8 cellular contexts compared by ENCODE assay signal in genomic region chr3:16849795-16850194, GRCh38. TPM values are rescaled to one million over a fixed set of nuclear protein-coding genes. Genes with fewer than 3 reads are reported as not detected.
DNase-seq lines count a peak whose midpoint lies in the region; TF ChIP-seq lines count a peak whose summit lies in the region.

No MANE protein-coding gene starts in this region.

- TF ChIP-seq CTCF in brain microvascular endothelial cell (IDR thresholded peaks at IDR 0.05; ENCODE audit: low read depth, low read length, missing control alignments) (no peak), tibial nerve (IDR thresholded peaks at IDR 0.05) (no peak), testis (IDR thresholded peaks at IDR 0.05) (no peak)

- intact Hi-C loops in testis (cut with DNase I; ENCODE audit: low total_unique reads): no loop called here

- H3K36me3 ChIP-seq in brain microvascular endothelial cell (replicated peaks): no peaks in the 10 kb centered on the region
- H3K36me3 ChIP-seq in tibial nerve: no peaks in the 10 kb centered on the region
- H3K36me3 ChIP-seq in testis (ENCODE audit: low read depth, missing control alignments): no peaks in the 10 kb centered on the region

- TF ChIP-seq EP300 in tibial nerve (IDR thresholded peaks at IDR 0.05): peak in 1 of 2 donors; percentile 11

- no peak overlapping the region for H3K27ac ChIP-seq in brain microvascular endothelial cell
- H3K27ac ChIP-seq in tibial nerve: peak overlapping the region in 2 of 4 donors; percentile 16 to 54
- peak overlapping the region in 1 of 2 donors; percentile 17 for H3K27ac ChIP-seq in testis

- H3K27me3 ChIP-seq in brain microvascular endothelial cell (replicated peaks) (no peaks in the 10 kb centered on the region), tibial nerve (no peaks in the 10 kb centered on the region), testis (no peaks in the 10 kb centered on the region)

- WGBS in tibial nerve, 2 donors: 11 to 14% methylated on average over 3 of the region's 3 CpGs
- WGBS in testis, 2 donors: 42 to 46% methylated on average over 3 of the region's 3 CpGs

- H3K4me1 ChIP-seq in tibial nerve (no peaks in the 10 kb centered on the region), testis (no peaks in the 10 kb centered on the region)

- in situ Hi-C loops in brain microvascular endothelial cell (cut with HindIII; ENCODE audit: low pct_ligation_motif_present, low sequenced_read_pairs): no loop called here

- no peak overlapping the region for H3K4me3 ChIP-seq in brain microvascular endothelial cell (ENCODE audit: low read depth, low read length)
- no peak overlapping the region for H3K4me3 ChIP-seq in tibial nerve
- no peak overlapping the region for H3K4me3 ChIP-seq in testis

- no peak for TF ChIP-seq POLR2A in tibial nerve (IDR thresholded peaks at IDR 0.05)
- no peak for TF ChIP-seq POLR2A in testis (IDR thresholded peaks at IDR 0.05)

- DNase-seq in CD1c-positive myeloid dendritic cell (ENCODE audit: extremely low spot score) (peak; percentile 29), HS-27A (ENCODE audit: low read depth) (peak; percentile 41), brain microvascular endothelial cell (peak; percentile 62), midbrain (lab: John Stamatoyannopoulos, UW) (peak; percentile 9), occipital lobe (lab: John Stamatoyannopoulos, UW) (no peak), tibial nerve (ENCODE audit: low spot score in 2 of 2) (no peak), testis (no peak), NCI-H1417 treated with DMSO at 0.1 percent for 48 hours (lab: John Stamatoyannopoulos, UW) (no peak)

- H3K9me3 ChIP-seq in tibial nerve: no peaks in the 10 kb centered on the region
- no peaks in the 10 kb centered on the region for H3K9me3 ChIP-seq in testis

RNA-seq across cellular contexts. Expression of gene PLCL2, which starts 35.0 kb away (rescaled TPM):
- 128 TPM for total RNA-seq in occipital lobe
- total RNA-seq in tibial nerve: 10 to 100 TPM; 17.7 to 39.3 (median 29.0) TPM
- total RNA-seq in testis: 10 to 100 TPM; 15.0 to 23.0 TPM
- 10.7 TPM for polyA plus RNA-seq in testis (ENCODE audit: insufficient read depth, low read depth, low replicate concordance)

Comparison
In these comparisons a context has a peak if more than half of its experiments do, and no peak if none do; other contexts are left out.
1. DNase-seq: peak in CD1c-positive myeloid dendritic cell (single experiment), HS-27A (single experiment), brain microvascular endothelial cell (single experiment) and midbrain (single experiment); none in occipital lobe (single experiment), tibial nerve (0 of 2), testis (single experiment) and NCI-H1417 treated with DMSO at 0.1 percent for 48 hours (single experiment).